ENCODE assay signal across 8 cellular contexts in genomic region chr18:77068890-77069312, GRCh38.
DNase-seq lines count a peak whose midpoint lies in the region; ATAC-seq, FAIRE-seq and TF ChIP-seq lines count a peak whose summit lies in the region.

No MANE protein-coding gene starts in this region.

- peaks cover 42% of the 10 kb centered on the region for H3K79me2 ChIP-seq in GM12878 (ENCODE audit: control insufficient read depth, insufficient read depth, low read length)

- H3K27ac ChIP-seq in GM12878 (ENCODE audit: control insufficient read depth, insufficient read depth) (peak overlapping the region; percentile 97), muscle layer of colon (ENCODE audit: low read depth, low read length) (peak overlapping the region; percentile 35), vagina (peak overlapping the region; percentile 82)

- in situ Hi-C loops in GM12878 (cut with MboI), result loop anchor here (10.0 kb wide), 1 partner anchor 56 kb away; no protein-coding TSS in a partner anchor

- H3K27me3 Mint-ChIP-seq in activated naive CD4-positive, alpha-beta T cell treated with anti-CD3 and anti-CD28 coated beads, Interleukin-2, amount 50 U/mL, for 24 hours, result no peaks in the 10 kb centered on the region

- ATAC-seq in GM12878, result no peak
- ATAC-seq in GM18870 (IDR thresholded peaks at IDR 0.05; ENCODE audit: unreplicated experiment), result no peak

- no peaks in the 10 kb centered on the region for H3K27me3 ChIP-seq in GM12878 (replicated peaks in 1 of 2; ENCODE audit: control insufficient read depth in 2 of 2, insufficient read depth in 2 of 2, low read length in 1 of 2)
- no peaks in the 10 kb centered on the region for H3K27me3 ChIP-seq in muscle layer of colon (ENCODE audit: control insufficient read depth in 1 of 2, insufficient read depth in 2 of 2, low read length in 2 of 2)
- H3K27me3 ChIP-seq in vagina, result no peaks in the 10 kb centered on the region

- CTCF ChIA-PET in GM12878 (lab: Yijun Ruan, JAX), result interaction anchor here (0.6 to 7.2 kb wide), 12 partner anchors 10 to 143 kb away, joined by 3 to 37 read pairs (median 4); no protein-coding TSS in a partner anchor

- POLR2A ChIA-PET in GM12878 (lab: Charles Lee), result interaction anchor here (0.8 kb wide), 1 partner anchor 55 kb away, joined by 4 read pairs; no protein-coding TSS in a partner anchor

- peaks cover 96% of the 10 kb centered on the region for H3K4me1 Mint-ChIP-seq in activated naive CD4-positive, alpha-beta T cell treated with anti-CD3 and anti-CD28 coated beads, Interleukin-2, amount 50 U/mL, for 24 hours

- peaks cover 59% of the 10 kb centered on the region for H3K4me1 ChIP-seq in GM12878 (ENCODE audit: control insufficient read depth, insufficient read depth, low read length)
- peaks cover 19% of the 10 kb centered on the region for H3K4me1 ChIP-seq in muscle layer of colon (ENCODE audit: insufficient read depth, low read length)
- H3K4me1 ChIP-seq in vagina, result peaks cover 79% of the 10 kb centered on the region

- under 1% methylated on average over 7 of the region's 7 CpGs for WGBS in GM12878 (ENCODE audit: insufficient coverage, insufficient replicate concordance, low lambda C conversion rate, missing lambda C conversion rate)

- peak overlapping the region; percentile 56 for H3K9ac ChIP-seq in GM12878 (ENCODE audit: control insufficient read depth, insufficient read depth, low read length)
- H3K9ac ChIP-seq in muscle layer of colon (ENCODE audit: low read length), result peak overlapping the region; percentile 16

- H3K9me3 Mint-ChIP-seq in activated naive CD4-positive, alpha-beta T cell treated with anti-CD3 and anti-CD28 coated beads, Interleukin-2, amount 50 U/mL, for 24 hours, result no peaks in the 10 kb centered on the region

- FAIRE-seq in GM12878 (lab: Jason Lieb, UNC), result no peak

- H3K4me3 ChIP-seq in GM12878 (peak overlapping the region; percentile 13; the same call in 1 of the 2 replicates), muscle layer of colon (ENCODE audit: low read depth in 1 of 2, low read length in 2 of 2) (no peak overlapping the region), vagina (no peak overlapping the region)

- DNase-seq in activated naive CD4-positive, alpha-beta T cell (lab: John Stamatoyannopoulos, UW), result no peak
- DNase-seq in GM12878 (ENCODE audit: low read depth, low spot score), result no peak
- no peak for DNase-seq in vagina (ENCODE audit: extremely low spot score in 2 of 2)
- no peak for DNase-seq in AG08396 (ENCODE audit: low spot score)
- no peak for DNase-seq in stimulated activated CD4-positive, alpha-beta T cell treated with anti-CD3 and anti-CD28 coated beads, Interleukin-4, amount 100 ng/mL, for 1 hour

- H2AFZ ChIP-seq in GM12878 (ENCODE audit: control insufficient read depth, low read depth, low read length), result no peak overlapping the region; the same call in 1 of the 2 replicates

- RAD21 ChIA-PET in GM12878 (lab: Charles Lee; ENCODE audit: unreplicated experiment), result interaction anchor here (1.1 to 3.4 kb wide), 9 partner anchors 8 to 143 kb away, joined by 3 to 12 read pairs (median 5); partner anchors contain the start of gene MBP

- H3K36me3 ChIP-seq in GM12878 (ENCODE audit: control insufficient read depth in 2 of 2, insufficient read depth in 2 of 2, low read length in 1 of 2) (peaks cover 0 to 20% of the 10 kb centered on the region in 2 experiments; a peak in 3 of 4 replicates), muscle layer of colon (ENCODE audit: insufficient read depth, low read length) (no peaks in the 10 kb centered on the region), vagina (no peaks in the 10 kb centered on the region)

- no peak for TF ChIP-seq EP300 in GM12878 (IDR thresholded peaks at IDR 0.05; ENCODE audit: borderline replicate concordance in 1 of 2, control insufficient read depth in 1 of 2, low read depth in 2 of 2, low read length in 2 of 2)

- no peaks in the 10 kb centered on the region for H3K9me3 ChIP-seq in GM12878 (replicated peaks; ENCODE audit: control insufficient read depth, insufficient read depth, low read length)
- H3K9me3 ChIP-seq in muscle layer of colon (ENCODE audit: low read length), result no peaks in the 10 kb centered on the region
- no peaks in the 10 kb centered on the region for H3K9me3 ChIP-seq in vagina

- TF ChIP-seq CTCF in GM12878 (IDR thresholded peaks at IDR 0.05 in 2 of 3, conservative IDR thresholded peaks at IDR 0.05 in 1 of 3; ENCODE audit: control insufficient read depth in 2 of 3, extremely low read depth in 1 of 3, insufficient read depth in 1 of 3, low read depth in 3 of 3, low read length in 3 of 3) (peak in 1 of 3 experiments; percentile 32; a peak in 1 of 6 replicates), vagina (IDR thresholded peaks at IDR 0.05) (no peak)

- intact Hi-C loops in GM12878 (cut with micrococcal nuclease; ENCODE audit: unreplicated experiment), result no loop called here
- intact Hi-C loops in vagina (cut with DNase I), result no loop called here

- peaks cover 21% of the 10 kb centered on the region for H3K36me3 Mint-ChIP-seq in activated naive CD4-positive, alpha-beta T cell treated with anti-CD3 and anti-CD28 coated beads, Interleukin-2, amount 50 U/mL, for 24 hours

- TF ChIP-seq POLR2A in GM12878 (IDR thresholded peaks at IDR 0.05; ENCODE audit: low read depth, low read length), result no peak
- no peak for TF ChIP-seq POLR2A in vagina (IDR thresholded peaks at IDR 0.05)

- SMC1A ChIA-PET in GM12878 (lab: Charles Lee; ENCODE audit: uncharacterized antibody, unreplicated experiment), result interaction anchor here (0.7 to 5.5 kb wide), 9 partner anchors 9 to 143 kb away, joined by 3 to 69 read pairs (median 6); no protein-coding TSS in a partner anchor

- H3K4me3 Mint-ChIP-seq in activated naive CD4-positive, alpha-beta T cell treated with anti-CD3 and anti-CD28 coated beads, Interleukin-2, amount 50 U/mL, for 24 hours, result peak overlapping the region; percentile 66

- no peak for TF ChIP-seq RAD21 in GM12878 (IDR thresholded peaks at IDR 0.05; ENCODE audit: insufficient read depth, low read depth, low read length)

- H3K4me2 ChIP-seq in GM12878 (ENCODE audit: control insufficient read depth, insufficient read depth), result peak overlapping the region; percentile 87

- H4K20me1 ChIP-seq in GM12878 (ENCODE audit: control insufficient read depth, insufficient read depth), result no peaks in the 10 kb centered on the region

- BruUV-seq in GM12878 (replicated peaks; lab: Mats Ljungman, UMichigan), result no TSS peak

- peak overlapping the region; percentile 83 for H3K27ac Mint-ChIP-seq in activated naive CD4-positive, alpha-beta T cell treated with anti-CD3 and anti-CD28 coated beads, Interleukin-2, amount 50 U/mL, for 24 hours

TF ChIP-seq in GM12878, 131 proteins besides CTCF, POLR2A, EP300 and RAD21 (continues in another document):
- no peak for TF ChIP-seq RAD51 (IDR thresholded peaks at IDR 0.05)
- TF ChIP-seq ATF2 (IDR thresholded peaks at IDR 0.05; ENCODE audit: low read length), result 0 out of 2 replicates have a peak, but pooled peaks have one; percentile 0
- 0 out of 2 replicates have a peak, but pooled peaks have one; percentile 11 for TF ChIP-seq FOXM1 (IDR thresholded peaks at IDR 0.05; ENCODE audit: low read depth, low read length)
- no peak for TF ChIP-seq ZNF592 (IDR thresholded peaks at IDR 0.05)
- no peak; the same call in 1 of the 2 replicates for TF ChIP-seq NFIC (IDR thresholded peaks at IDR 0.05; ENCODE audit: low read depth, low read length)
- no peak for TF ChIP-seq SMAD5 (IDR thresholded peaks at IDR 0.05; ENCODE audit: low read depth)
- TF ChIP-seq BHLHE40 (IDR thresholded peaks at IDR 0.05; ENCODE audit: borderline replicate concordance in 1 of 2, low read depth in 2 of 2, low read length in 1 of 2), result no peak

Comparison
In these comparisons a context has a peak if more than half of its experiments do, and no peak if none do; other contexts are left out.
1. H3K27ac ChIP-seq: peak in every context shown above with its lines; median percentile 97 in GM12878; 82 in vagina; 35 in muscle layer of colon.